Comparison of ENCODE assay signal across 8 cellular contexts in genomic region chr12:98513379-98514318, GRCh38. TPM values are rescaled to one million over a fixed set of nuclear protein-coding genes. Genes with fewer than 3 reads are reported as not detected.
DNase-seq lines count a peak whose midpoint lies in the region; ATAC-seq and TF ChIP-seq lines count a peak whose summit lies in the region.

No MANE protein-coding gene starts in this region.

- peaks cover 4% of the 10 kb centered on the region for H3K36me3 ChIP-seq in iPS-15b (ENCODE audit: control insufficient read depth, insufficient read depth, low read length)
- no peaks in the 10 kb centered on the region for H3K36me3 ChIP-seq in transverse colon

- no peak for TF ChIP-seq EP300 in transverse colon (IDR thresholded peaks at IDR 0.05; ENCODE audit: low read depth)

- POLR2A ChIA-PET in T-cell (lab: Charles Lee) = interaction anchor here (0.5 to 1.3 kb wide), 6 partner anchors 15 to 189 kb away, joined by 3 to 7 read pairs (median 5); no protein-coding TSS in a partner anchor

- H3K27me3 ChIP-seq in iPS-15b (ENCODE audit: control insufficient read depth, insufficient read depth, low read length) (no peaks in the 10 kb centered on the region), transverse colon (no peaks in the 10 kb centered on the region)

- peaks cover 16% of the 10 kb centered on the region for H3K4me1 ChIP-seq in iPS-15b (ENCODE audit: control insufficient read depth, insufficient read depth, low read length)
- peaks cover 9 to 32% (median 18%) of the 10 kb centered on the region in 4 donors for H3K4me1 ChIP-seq in transverse colon

- peak overlapping the region; percentile 100 for H3K27ac Mint-ChIP-seq in activated naive CD4-positive, alpha-beta T cell treated with anti-CD3 and anti-CD28 coated beads, Interleukin-2, amount 10 ng/mL, durations not matched to agents 7 days and 5 days
- H3K27ac Mint-ChIP-seq in T-cell = peak overlapping the region; percentile 98 to 99

- H3K9me3 ChIP-seq in iPS-15b (ENCODE audit: control insufficient read depth, insufficient read depth, low read length) (no peaks in the 10 kb centered on the region), transverse colon (no peaks in the 10 kb centered on the region)

- TF ChIP-seq POLR2A in transverse colon (IDR thresholded peaks at IDR 0.05) = no peak

- intact Hi-C loops in transverse colon (cut with DNase I; ENCODE audit: low total_unique reads) = no loop called here

- no peak for ATAC-seq in T-cell (replicated peaks in 1 of 4)
- no peak for ATAC-seq in HG02610 (IDR thresholded peaks at IDR 0.05; ENCODE audit: unreplicated experiment)

- peak overlapping the region; percentile 98 for H3K4me3 Mint-ChIP-seq in activated naive CD4-positive, alpha-beta T cell treated with anti-CD3 and anti-CD28 coated beads, Interleukin-2, amount 10 ng/mL, durations not matched to agents 7 days and 5 days
- H3K4me3 Mint-ChIP-seq in T-cell = peak overlapping the region; percentile 18 to 97 (median 35)

- in situ Hi-C loops in transverse colon (cut with MboI; ENCODE audit: low pct_ligation_motif_present in 1 of 4, low pct_unique_long_range_greater_than_20kb in 1 of 4, low sequenced_read_pairs in 3 of 4) = loop anchor here in 1 of 4 donors (10.0 kb wide), 1 partner anchor 89 kb away; no protein-coding TSS in a partner anchor

- no peak for TF ChIP-seq CTCF in transverse colon (IDR thresholded peaks at IDR 0.05)

- DNase-seq in activated naive CD4-positive, alpha-beta T cell treated with anti-CD3 and anti-CD28 coated beads, Interleukin-2, amount 10 ng/mL, durations not matched to agents 7 days and 5 days = no peak
- DNase-seq in activated naive CD4-positive, alpha-beta T cell (lab: John Stamatoyannopoulos, UW) = no peak
- no peak for DNase-seq in T-cell
- DNase-seq in transverse colon = no peak
- no peak for DNase-seq in iPS-NIHi7 (ENCODE audit: extremely low spot score)
- DNase-seq in NCI-H2227 treated with DMSO at 0.1 percent for 48 hours (lab: John Stamatoyannopoulos, UW) = no peak

- WGBS in transverse colon (ENCODE audit: low coverage in 1 of 2), 2 donors = 75 to 84% methylated on average over 8 of the region's 8 CpGs

- H3K9me3 Mint-ChIP-seq in activated naive CD4-positive, alpha-beta T cell treated with anti-CD3 and anti-CD28 coated beads, Interleukin-2, amount 10 ng/mL, durations not matched to agents 7 days and 5 days = no peaks in the 10 kb centered on the region
- H3K9me3 Mint-ChIP-seq in T-cell = no peaks in the 10 kb centered on the region

- H3K9ac ChIP-seq in iPS-15b (ENCODE audit: low read depth, low read length) = peak overlapping the region; percentile 98

- peak overlapping the region; percentile 94 to 98 (median 96) for H3K27ac ChIP-seq in transverse colon

- peaks cover 34% of the 10 kb centered on the region for H3K36me3 Mint-ChIP-seq in activated naive CD4-positive, alpha-beta T cell treated with anti-CD3 and anti-CD28 coated beads, Interleukin-2, amount 10 ng/mL, durations not matched to agents 7 days and 5 days
- H3K36me3 Mint-ChIP-seq in T-cell = peaks cover 3% of the 10 kb centered on the region

- H3K27me3 Mint-ChIP-seq in activated naive CD4-positive, alpha-beta T cell treated with anti-CD3 and anti-CD28 coated beads, Interleukin-2, amount 10 ng/mL, durations not matched to agents 7 days and 5 days = peaks cover 3% of the 10 kb centered on the region
- H3K27me3 Mint-ChIP-seq in T-cell = no peaks in the 10 kb centered on the region

- H3K4me3 ChIP-seq in iPS-15b (ENCODE audit: low read depth, low read length) (peak overlapping the region; percentile 93), transverse colon (peak overlapping the region in 2 of 4 donors; percentile 82 to 98)

- CTCF ChIA-PET in activated naive CD4-positive, alpha-beta T cell treated with anti-CD3 and anti-CD28 coated beads, Interleukin-2, amount 10 ng/mL, durations not matched to agents 7 days and 5 days (lab: Charles Lee) = interaction anchor here (0.5 to 1.4 kb wide), 6 partner anchors 8 to 1713 kb away, joined by 3 to 6 read pairs (median 4); no protein-coding TSS in a partner anchor
- CTCF ChIA-PET in T-cell (lab: Charles Lee) = interaction anchor here (0.6 to 5.7 kb wide), 8 partner anchors 19 to 90 kb away, joined by 3 to 87 read pairs (median 5); no protein-coding TSS in a partner anchor

- H3K4me1 Mint-ChIP-seq in activated naive CD4-positive, alpha-beta T cell treated with anti-CD3 and anti-CD28 coated beads, Interleukin-2, amount 10 ng/mL, durations not matched to agents 7 days and 5 days = peaks cover 32% of the 10 kb centered on the region
- H3K4me1 Mint-ChIP-seq in T-cell = peaks cover 26 to 36% (median 33%) of the 10 kb centered on the region in 3 donors

RNA-seq across cellular contexts. Expression of gene TMPO, which starts 1.7 kb away (rescaled TPM):
- 100 to 1,000 TPM; 101 to 143 (median 129) TPM for total RNA-seq in T-cell
- 100 to 1,000 TPM in 1 of 4 donors, 10 to 100 TPM in 3; 57.8 to 164 (median 89.0) TPM for total RNA-seq in transverse colon
